In genomic region chr18:76993573-76993972, GRCh38 we compare ENCODE assay signal across 17 cellular contexts.
"Had no signal": no experiment of that assay in that cellular context is flagged by ENCODE, and none has a peak within 500 bp of the region (broad histone marks: within the 10 kb centered on the region; RNA-seq: fewer than 3 reads in every experiment).

No MANE protein-coding gene starts in this region.

- DNase-seq: activated B cell treated with CpG ODN at 0.5 μM for 24 hours; activated CD4-positive, alpha-beta T cell treated with anti-CD3 and anti-CD28 coated beads for 4 hours; activated CD4-positive, alpha-beta T cell treated with anti-CD3 and anti-CD28 coated beads, Interleukin-2, amount 50 U/mL, for 48 hours; activated effector memory CD4-positive, alpha-beta T cell treated with anti-CD3 and anti-CD28 coated beads, Interleukin-2, amount 50 U/mL, for 16 hours; activated naive CD4-positive, alpha-beta T cell treated with anti-CD3 and anti-CD28 coated beads, Interleukin-2, amount 10 ng/mL, durations not matched to agents 7 days and 5 days; amygdala; natural killer cell; pancreas; psoas muscle; stimulated activated CD8-positive, alpha-beta memory T cell treated with anti-CD3 and anti-CD28 coated beads, Interleukin-4, amount 100 ng/mL, for 48 hours; stimulated activated naive CD4-positive, alpha-beta T cell treated with Interleukin-2 at 50 U/mL for 16 hours; T-helper 1 cell; T-helper 9 cell had no signal

- H3K4me3 ChIP-seq: coronary artery, pancreas, psoas muscle, right atrium auricular region had no signal

- H3K27ac ChIP-seq: coronary artery, epithelial cell of prostate, neutrophil, pancreas, psoas muscle, right atrium auricular region had no signal

- H3K9me3 ChIP-seq: neutrophil, pancreas, psoas muscle, right atrium auricular region had no signal

- ATAC-seq: natural killer cell, pancreas, psoas muscle had no signal

- H3K4me1 ChIP-seq: pancreas, psoas muscle, right atrium auricular region had no signal

- H3K27me3 ChIP-seq: neutrophil, pancreas, right atrium auricular region had no signal

- H3K36me3 ChIP-seq: neutrophil, pancreas, right atrium auricular region had no signal
